Comparison of ENCODE assay signal across 1 cellular context in genomic region chrX:40773188-40773587, GRCh38.
TF ChIP-seq lines count a peak whose summit lies in the region.

No MANE protein-coding gene starts in this region.

TF ChIP-seq in SK-N-SH, 30 proteins besides CTCF, POLR2A, EP300 and RAD21 (continued from another document):
- TF ChIP-seq ZBTB33 (IDR thresholded peaks at IDR 0.05; ENCODE audit: borderline replicate concordance, low read depth) (no peak), ELF1 (IDR thresholded peaks at IDR 0.05) (no peak), FOXJ3 (CRISPR knock-in tag; IDR thresholded peaks at IDR 0.05) (no peak), REST (IDR thresholded peaks at IDR 0.05; ENCODE audit: low read depth, low read length) (no peak), NFIC (IDR thresholded peaks at IDR 0.05; ENCODE audit: borderline replicate concordance) (no peak), NRF1 (IDR thresholded peaks at IDR 0.05; ENCODE audit: low read depth, low read length) (no peak), GATA2 (CRISPR knock-in tag; IDR thresholded peaks at IDR 0.05) (no peak), RCOR1 (IDR thresholded peaks at IDR 0.05; ENCODE audit: low read length) (no peak)
